In genomic region chr12:127507336-127507735, GRCh38 we compare ENCODE assay signal across 20 cellular contexts.
"Had no signal": no experiment of that assay in that cellular context is flagged by ENCODE, and none has a peak within 500 bp of the region (broad histone marks: within the 10 kb centered on the region; RNA-seq: fewer than 3 reads in every experiment).

No MANE protein-coding gene starts in this region.

- H3K9ac ChIP-seq: parathyroid adenoma had no signal

- H2AFZ ChIP-seq: parathyroid adenoma had no signal

- H3K36me3 ChIP-seq: colonic mucosa, heart left ventricle, left ventricle myocardium inferior, lower lobe of right lung, right lobe of liver, spleen, tibial artery, upper lobe of left lung, uterus had no signal

- ATAC-seq: heart left ventricle; lower lobe of right lung; psoas muscle; right lobe of liver; stimulated activated memory B cell treated with anti-CD40 and anti-IgM and Interleukin-4, amounts not matched to agents 10 μg/mL and 1 μg/mL and 100 μg/mL, for 72 hours had no signal

- H3K4me3 ChIP-seq: colonic mucosa, heart left ventricle, left ventricle myocardium inferior, lower lobe of right lung, psoas muscle, right lobe of liver, spleen, tibial artery, upper lobe of left lung, uterus had no signal

- H3K9me3 ChIP-seq: colonic mucosa, heart left ventricle, lower lobe of right lung, psoas muscle, right lobe of liver, tibial artery, upper lobe of left lung, uterus had no signal

- H3K4me1 ChIP-seq: colonic mucosa, heart left ventricle, left ventricle myocardium inferior, lower lobe of right lung, parathyroid adenoma, psoas muscle, right lobe of liver, spleen, tibial artery, upper lobe of left lung, uterus had no signal

- DNase-seq: colonic mucosa; effector CD8-positive, alpha-beta T cell; foreskin melanocyte; heart left ventricle; immature natural killer cell; left ventricle myocardium inferior; lower lobe of right lung; naive B cell; psoas muscle; retina; right lobe of liver; spleen; stimulated activated CD4-positive, alpha-beta T cell treated with anti-CD3 and anti-CD28 coated beads, Interleukin-15, amount 100 ng/mL, for 24 hours; stimulated activated CD4-positive, alpha-beta T cell treated with anti-CD3 and anti-CD28 coated beads, Interleukin-1b, Interleukin-23, amount 100 ng/mL, for 48 hours; stimulated activated CD4-positive, alpha-beta T cell treated with anti-CD3 and anti-CD28 coated beads, Interleukin-4, amount 100 ng/mL, for 24 hours; tibial artery; upper lobe of left lung; uterus had no signal

- H3K27me3 ChIP-seq: colonic mucosa, heart left ventricle, right lobe of liver, spleen, tibial artery, upper lobe of left lung, uterus had no signal

- H3K79me2 ChIP-seq: parathyroid adenoma had no signal

- H3K27ac ChIP-seq: colonic mucosa, heart left ventricle, left ventricle myocardium inferior, lower lobe of right lung, parathyroid adenoma, psoas muscle, right lobe of liver, spleen, tibial artery, upper lobe of left lung, uterus had no signal
